21 cellular contexts compared by ENCODE assay signal in the genomic region with DNA sequence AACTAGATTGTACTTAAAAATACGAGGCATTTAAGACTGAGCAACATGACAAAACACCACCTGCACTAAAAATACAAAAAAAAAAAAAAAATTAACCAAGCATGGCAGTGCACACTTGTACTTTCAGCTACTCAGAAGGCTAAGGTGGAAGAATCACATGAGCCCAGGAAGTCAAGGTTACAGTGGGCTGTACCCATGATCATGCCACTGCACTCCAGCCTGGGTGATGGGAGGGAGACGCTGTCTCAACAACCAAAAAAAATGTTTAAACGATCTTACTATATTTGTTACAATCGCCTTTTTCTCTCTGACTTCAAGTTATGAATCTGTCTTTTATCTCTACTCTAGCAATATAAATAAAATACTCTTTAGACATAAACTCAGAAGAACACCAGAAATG.
"Had no signal": no experiment of that assay in that cellular context is flagged by ENCODE, and none has a peak within 500 bp of the region (broad histone marks: within the 10 kb centered on the region; RNA-seq: fewer than 3 reads in every experiment).

No MANE protein-coding gene starts in this region.

- H3K27ac ChIP-seq: colonic mucosa, epithelial cell of prostate, esophagus squamous epithelium, gastrocnemius medialis, heart right ventricle, left lung, lower lobe of right lung had no signal

- H3K4me1 ChIP-seq: colonic mucosa, gastrocnemius medialis, heart right ventricle, left lung, lower lobe of right lung had no signal

- DNase-seq: colonic mucosa; cortex of kidney; effector CD8-positive, alpha-beta T cell; effector memory CD8-positive, alpha-beta T cell; endodermal cell; erythroblast; esophagus squamous epithelium; foreskin fibroblast; foreskin melanocyte; gastrocnemius medialis; glutamatergic neuron; head of caudate nucleus; heart right ventricle; hippocampal formation; left cardiac atrium; left ventricle myocardium superior; lower lobe of right lung; mesenchymal stem cell; mucosa of descending colon had no signal

- H3K36me3 ChIP-seq: colonic mucosa, esophagus squamous epithelium, gastrocnemius medialis, heart right ventricle, left lung, lower lobe of right lung had no signal

- H3K4me3 ChIP-seq: colonic mucosa, esophagus squamous epithelium, gastrocnemius medialis, heart right ventricle, left lung, lower lobe of right lung, mucosa of descending colon had no signal

- H3K9me3 ChIP-seq: colonic mucosa, esophagus squamous epithelium, gastrocnemius medialis, heart right ventricle, left lung, lower lobe of right lung, mucosa of descending colon had no signal

- H3K27me3 ChIP-seq: colonic mucosa, esophagus squamous epithelium, gastrocnemius medialis, heart right ventricle, left lung had no signal
